In genomic region chr11:132126973-132127900, GRCh38 we compare ENCODE assay signal across 9 cellular contexts.
DNase-seq lines count a peak whose midpoint lies in the region; ATAC-seq and TF ChIP-seq lines count a peak whose summit lies in the region.
"Had no signal": no experiment of that assay in that cellular context is flagged by ENCODE, and none has a peak within 500 bp of the region (broad histone marks: within the 10 kb centered on the region; RNA-seq: fewer than 3 reads in every experiment).

No MANE protein-coding gene starts in this region.

- peaks cover 12% of the 10 kb centered on the region for H3K4me1 Mint-ChIP-seq in nephron
- no peaks in the 10 kb centered on the region for H3K4me1 Mint-ChIP-seq in effector memory CD8-positive, alpha-beta T cell (ENCODE audit: low read depth in 2 of 2)

- peak; percentile 80 for TF ChIP-seq CTCF in HFF-Myc (IDR thresholded peaks at IDR 0.05; ENCODE audit: low read depth, low read length, missing control alignments)
- TF ChIP-seq CTCF in nephron (IDR thresholded peaks at IDR 0.05; ENCODE audit: unreplicated experiment in 3 of 3): peak; percentile 66 to 72 (median 68)

- no peaks in the 10 kb centered on the region for H3K79me2 ChIP-seq in ACC112 (ENCODE audit: control insufficient read depth, insufficient read depth, low read length, unreplicated experiment)

- no peaks in the 10 kb centered on the region for H3K36me3 Mint-ChIP-seq in nephron (ENCODE audit: low read depth)
- peaks cover 2% of the 10 kb centered on the region for H3K36me3 Mint-ChIP-seq in effector memory CD8-positive, alpha-beta T cell (ENCODE audit: insufficient read depth)
- H3K36me3 Mint-ChIP-seq: activated naive CD8-positive, alpha-beta T cell had no signal

- H3K27me3 Mint-ChIP-seq in nephron (ENCODE audit: low read depth): peaks cover 17% of the 10 kb centered on the region
- no peaks in the 10 kb centered on the region for H3K27me3 Mint-ChIP-seq in effector memory CD8-positive, alpha-beta T cell

- peak; percentile 85 for DNase-seq in HFF-Myc (ENCODE audit: extremely low read depth, low read depth)
- peak; percentile 9 for DNase-seq in RKO (ENCODE audit: low spot score)
- peak; percentile 88 for DNase-seq in fibroblast of gingiva (ENCODE audit: low read depth)
- DNase-seq in effector memory CD8-positive, alpha-beta T cell: no peak

- no peaks in the 10 kb centered on the region for H3K27me3 ChIP-seq in ACC112 (ENCODE audit: insufficient read depth, low read length)

- no peak overlapping the region for H3K4me3 Mint-ChIP-seq in nephron
- no peak overlapping the region for H3K4me3 Mint-ChIP-seq in effector memory CD8-positive, alpha-beta T cell
- H3K4me3 Mint-ChIP-seq: activated naive CD8-positive, alpha-beta T cell had no signal

- no peaks in the 10 kb centered on the region for H3K9me3 Mint-ChIP-seq in nephron
- H3K9me3 Mint-ChIP-seq in effector memory CD8-positive, alpha-beta T cell: peaks cover 0 to 2% of the 10 kb centered on the region in 2 donors

- no peak overlapping the region for H3K27ac Mint-ChIP-seq in nephron
- H3K27ac Mint-ChIP-seq in effector memory CD8-positive, alpha-beta T cell: no peak overlapping the region
- H3K27ac Mint-ChIP-seq: activated naive CD8-positive, alpha-beta T cell had no signal

- H3K36me3 ChIP-seq in ACC112 (ENCODE audit: insufficient read depth, low read length): no peaks in the 10 kb centered on the region

- no peak for ATAC-seq in GM21381 (IDR thresholded peaks at IDR 0.05; ENCODE audit: unreplicated experiment)
- ATAC-seq in effector memory CD8-positive, alpha-beta T cell (replicated peaks): no peak
- ATAC-seq in HG02885 (IDR thresholded peaks at IDR 0.05; ENCODE audit: poor library complexity, unreplicated experiment): no peak

- peak overlapping the region; percentile 37 for H3K27ac ChIP-seq in ACC112 (ENCODE audit: low read depth, low read length)

- H3K4me3 ChIP-seq in ACC112 (ENCODE audit: low read depth, low read length) (peak overlapping the region; percentile 72), HFF-Myc (replicated peaks; ENCODE audit: low read depth, low read length) (peak overlapping the region; percentile 30)

- H3K4me1 ChIP-seq in ACC112 (ENCODE audit: control insufficient read depth, insufficient read depth, low read length, unreplicated experiment): peaks cover 4% of the 10 kb centered on the region

- H2AFZ ChIP-seq in ACC112 (ENCODE audit: low read length, unreplicated experiment): peak overlapping the region; percentile 62

Comparison
In these comparisons a context has a peak if more than half of its experiments do, and no peak if none do; other contexts are left out.
1. DNase-seq: peak in HFF-Myc (single experiment), RKO (single experiment) and fibroblast of gingiva (single experiment); none in effector memory CD8-positive, alpha-beta T cell (0 of 3).